Comparison of ENCODE assay signal across 3 cellular contexts in genomic region chr17:42087736-42088705, GRCh38.
A peak's percentile ranks its signal among the peaks of the same experiment; 100 is the strongest.
TF ChIP-seq lines count a peak whose summit lies in the region.

No MANE protein-coding gene starts in this region.

TF ChIP-seq in GM23338, 12 proteins besides CTCF, POLR2A, EP300 and RAD21 (continues in another document):
- TF ChIP-seq ZNF462 (CRISPR knock-in tag; IDR thresholded peaks at IDR 0.05): no peak

TF ChIP-seq in WTC11, 78 proteins besides CTCF, POLR2A, EP300 and RAD21:
- no peak for TF ChIP-seq ZNF138 (CRISPR knock-in tag; conservative IDR thresholded peaks at IDR 0.05)
- peak; percentile 29; the same call in 1 of the 2 replicates for TF ChIP-seq GABPB1 (CRISPR knock-in tag; IDR thresholded peaks at IDR 0.05)

TF ChIP-seq in HepG2, 621 proteins besides CTCF, POLR2A, EP300 and RAD21 (continues in another document):
- TF ChIP-seq ZNF557 (CRISPR knock-in tag; IDR thresholded peaks at IDR 0.05) (no peak), ZFY (CRISPR knock-in tag; IDR thresholded peaks at IDR 0.05) (no peak; the same call in 1 of the 2 replicates), PAXIP1 (CRISPR knock-in tag; conservative IDR thresholded peaks at IDR 0.05) (peak; percentile 60), JUNB (CRISPR knock-in tag; IDR thresholded peaks at IDR 0.05; ENCODE audit: borderline replicate concordance) (no peak), ZNF564 (CRISPR knock-in tag; IDR thresholded peaks at IDR 0.05) (peak; percentile 51; the same call in 1 of the 2 replicates), GMEB2 (CRISPR knock-in tag; IDR thresholded peaks at IDR 0.05; ENCODE audit: low read depth) (no peak), AGO1 (IDR thresholded peaks at IDR 0.05; ENCODE audit: low read depth, low read length, poor library complexity, severe bottlenecking) (peak; percentile 75), HCFC1 (IDR thresholded peaks at IDR 0.05; ENCODE audit: low read depth, low read length) (no peak), HOXA5 (CRISPR knock-in tag; IDR thresholded peaks at IDR 0.05) (peak; percentile 54), TP53 (CRISPR knock-in tag; conservative IDR thresholded peaks at IDR 0.05) (no peak), SOX6 (IDR thresholded peaks at IDR 0.05) (no peak), SOX6 (CRISPR knock-in tag; IDR thresholded peaks at IDR 0.05) (peak; percentile 87), ZNF607 (CRISPR knock-in tag; IDR thresholded peaks at IDR 0.05; ENCODE audit: borderline replicate concordance) (no peak), ZNF207 (IDR thresholded peaks at IDR 0.05; ENCODE audit: borderline replicate concordance) (no peak), ZNF136 (CRISPR knock-in tag; IDR thresholded peaks at IDR 0.05; ENCODE audit: low read depth) (no peak), ZNF777 (CRISPR knock-in tag; IDR thresholded peaks at IDR 0.05) (peak; percentile 51; the same call in 1 of the 2 replicates), KMT2B (CRISPR knock-in tag; IDR thresholded peaks at IDR 0.05) (no peak), NFYC (CRISPR knock-in tag; IDR thresholded peaks at IDR 0.05) (no peak), NFIC (IDR thresholded peaks at IDR 0.05; ENCODE audit: low read length) (0 out of 2 replicates have a peak, but pooled peaks have one; percentile 59), MIER2 (CRISPR knock-in tag; IDR thresholded peaks at IDR 0.05) (0 out of 2 replicates have a peak, but pooled peaks have one; percentile 37), HNRNPL (IDR thresholded peaks at IDR 0.05; ENCODE audit: low read depth, low read length) (peak; percentile 85; the same call in 1 of the 2 replicates), CAMTA2 (CRISPR knock-in tag; IDR thresholded peaks at IDR 0.05; ENCODE audit: borderline replicate concordance) (no peak), BHLHE40 (IDR thresholded peaks at IDR 0.05; ENCODE audit: low read length) (peak; percentile 3; the same call in 1 of the 2 replicates), HDAC1 (CRISPR knock-in tag; IDR thresholded peaks at IDR 0.05) (peak; percentile 64; the same call in 1 of the 2 replicates), ARID4A (CRISPR knock-in tag; IDR thresholded peaks at IDR 0.05; ENCODE audit: borderline replicate concordance) (peak; percentile 40), SNRNP70 (IDR thresholded peaks at IDR 0.05; ENCODE audit: low read depth, low read length) (no peak), REPIN1 (CRISPR knock-in tag; IDR thresholded peaks at IDR 0.05; ENCODE audit: borderline replicate concordance, low read depth) (no peak), ZNF660 (CRISPR knock-in tag; IDR thresholded peaks at IDR 0.05; ENCODE audit: borderline replicate concordance, low read depth) (no peak), MED1 (CRISPR knock-in tag; IDR thresholded peaks at IDR 0.05) (0 out of 2 replicates have a peak, but pooled peaks have one; percentile 15), IKZF4 (CRISPR knock-in tag; IDR thresholded peaks at IDR 0.05; ENCODE audit: borderline replicate concordance, low read depth, not compliant biosample characterization) (no peak), ZNF232 (CRISPR knock-in tag; IDR thresholded peaks at IDR 0.05; ENCODE audit: borderline replicate concordance) (no peak), ZNF160 (CRISPR knock-in tag; IDR thresholded peaks at IDR 0.05) (no peak), ZNF709 (CRISPR knock-in tag; IDR thresholded peaks at IDR 0.05) (no peak), CREBL2 (CRISPR knock-in tag; IDR thresholded peaks at IDR 0.05; ENCODE audit: borderline replicate concordance) (no peak), ZNF276 (CRISPR knock-in tag; IDR thresholded peaks at IDR 0.05; ENCODE audit: low read depth) (no peak), AFF4 (CRISPR knock-in tag; IDR thresholded peaks at IDR 0.05) (no peak), MEF2D (CRISPR knock-in tag; IDR thresholded peaks at IDR 0.05) (no peak), NR2F6 (IDR thresholded peaks at IDR 0.05) (peak; percentile 7; the same call in 1 of the 2 replicates), NR2F6 (CRISPR knock-in tag; IDR thresholded peaks at IDR 0.05) (peak; percentile 34; the same call in 1 of the 2 replicates), ZSCAN31 (CRISPR knock-in tag; IDR thresholded peaks at IDR 0.05; ENCODE audit: low read depth) (0 out of 2 replicates have a peak, but pooled peaks have one; percentile 46), HES4 (CRISPR knock-in tag; IDR thresholded peaks at IDR 0.05; ENCODE audit: borderline replicate concordance) (no peak), KDM5B (CRISPR knock-in tag; IDR thresholded peaks at IDR 0.05; ENCODE audit: borderline replicate concordance) (peak; percentile 69; the same call in 1 of the 2 replicates), ZBTB39 (CRISPR knock-in tag; IDR thresholded peaks at IDR 0.05) (no peak), GATA4 (IDR thresholded peaks at IDR 0.05; ENCODE audit: borderline replicate concordance, low read depth) (no peak), KLF6 (CRISPR knock-in tag; IDR thresholded peaks at IDR 0.05) (peak; percentile 34; the same call in 1 of the 2 replicates), SMARCC2 (IDR thresholded peaks at IDR 0.05) (no peak), ZNF343 (CRISPR knock-in tag; IDR thresholded peaks at IDR 0.05) (no peak), HDAC2 (CRISPR knock-in tag; IDR thresholded peaks at IDR 0.05) (peak; percentile 76), ZSCAN21 (CRISPR knock-in tag; IDR thresholded peaks at IDR 0.05; ENCODE audit: borderline replicate concordance) (no peak), KLF16 (CRISPR knock-in tag; IDR thresholded peaks at IDR 0.05) (peak in 1 of 2 experiments; percentile 51; a peak in 1 of 4 replicates), ZNF768 (CRISPR knock-in tag; IDR thresholded peaks at IDR 0.05) (peak; percentile 39; the same call in 1 of the 2 replicates), MTF2 (CRISPR knock-in tag; IDR thresholded peaks at IDR 0.05; ENCODE audit: borderline replicate concordance) (no peak)
